In the genomic region with DNA sequence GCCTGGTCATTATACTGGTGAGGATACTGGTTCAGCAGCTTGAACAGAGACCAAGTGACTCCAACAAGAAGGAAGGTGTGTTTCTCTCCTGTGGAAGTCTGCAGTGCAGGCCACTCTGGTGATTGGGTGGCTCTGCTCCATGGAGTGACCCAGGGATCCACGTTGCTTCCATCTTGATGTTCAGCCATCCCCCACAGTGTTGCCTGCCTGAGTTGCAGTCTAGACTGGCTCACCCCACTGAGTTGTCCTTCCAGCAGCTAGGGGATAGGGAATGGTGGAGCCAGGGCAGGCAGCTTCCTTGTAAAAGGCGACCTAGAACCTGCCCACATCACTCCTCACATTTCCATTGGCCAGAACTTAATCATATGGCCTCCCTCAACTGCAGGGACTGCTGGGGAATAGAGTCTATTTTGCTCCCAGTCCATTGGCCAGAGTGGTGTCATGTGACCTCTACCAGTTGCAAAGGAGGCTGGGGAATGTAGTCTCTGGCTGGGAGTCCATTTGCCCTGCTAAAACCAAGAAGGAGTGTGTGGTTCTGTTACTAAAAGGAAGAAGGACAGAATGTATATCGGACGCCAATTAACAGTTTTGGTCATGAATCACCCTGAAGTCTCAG, we compare ENCODE assay signal across 10 cellular contexts. TPM values are rescaled to one million over a fixed set of nuclear protein-coding genes. Genes with fewer than 3 reads are reported as not detected.
DNase-seq lines count a peak whose midpoint lies in the region; ATAC-seq and TF ChIP-seq lines count a peak whose summit lies in the region.
"Had no signal": no experiment of that assay in that cellular context is flagged by ENCODE, and none has a peak within 500 bp of the region (broad histone marks: within the 10 kb centered on the region; RNA-seq: fewer than 3 reads in every experiment).

No MANE protein-coding gene starts in this region.

- DNase-seq in NCI-H748 (lab: John Stamatoyannopoulos, UW; ENCODE audit: unreplicated experiment), result peak; percentile 6
- no peak for DNase-seq in NCI-H748 treated with DMSO at 0.1 percent for 48 hours (lab: John Stamatoyannopoulos, UW)
- DNase-seq in HuH-7.5 (ENCODE audit: low spot score), result peak; percentile 54
- no peak for DNase-seq in activated CD8-positive, alpha-beta T cell treated with anti-CD3 and anti-CD28 coated beads, Interleukin-2, amount 10 ng/mL, durations not matched to agents 7 days and 5 days
- peak; percentile 72 for DNase-seq in mesendoderm
- DNase-seq in left ventricle myocardium superior, result no peak
- DNase-seq in lower leg skin (ENCODE audit: low spot score in 2 of 2), result no peak
- DNase-seq: amygdala had no signal

- no peaks in the 10 kb centered on the region for H3K27me3 Mint-ChIP-seq in activated CD8-positive, alpha-beta T cell treated with anti-CD3 and anti-CD28 coated beads, Interleukin-2, amount 10 ng/mL, durations not matched to agents 7 days and 5 days (ENCODE audit: low read depth)

- H3K4me1 ChIP-seq in mesendoderm (ENCODE audit: control insufficient read depth, low read depth, low read length), result no peaks in the 10 kb centered on the region
- H3K4me1 ChIP-seq: right atrium auricular region had no signal

- H3K36me3 ChIP-seq in mesendoderm (ENCODE audit: control insufficient read depth, insufficient read depth, low read length), result no peaks in the 10 kb centered on the region

- no peak overlapping the region for H2BK15ac ChIP-seq in mesendoderm (replicated peaks; ENCODE audit: low read depth)

- H2BK120ac ChIP-seq in mesendoderm (ENCODE audit: low read depth, low read length), result no peak overlapping the region

- H3K9me3 Mint-ChIP-seq in activated CD8-positive, alpha-beta T cell treated with anti-CD3 and anti-CD28 coated beads, Interleukin-2, amount 10 ng/mL, durations not matched to agents 7 days and 5 days (ENCODE audit: insufficient read depth), result no peaks in the 10 kb centered on the region

- no peak overlapping the region for H3K4me3 Mint-ChIP-seq in activated CD8-positive, alpha-beta T cell treated with anti-CD3 and anti-CD28 coated beads, Interleukin-2, amount 10 ng/mL, durations not matched to agents 7 days and 5 days

- H4K5ac ChIP-seq in mesendoderm (ENCODE audit: low read length), result no peak overlapping the region

- H3K27ac Mint-ChIP-seq in activated CD8-positive, alpha-beta T cell treated with anti-CD3 and anti-CD28 coated beads, Interleukin-2, amount 10 ng/mL, durations not matched to agents 7 days and 5 days, result no peak overlapping the region

- no peak overlapping the region for H2AK5ac ChIP-seq in mesendoderm (ENCODE audit: low read length)

- POLR2A ChIA-PET in activated CD8-positive, alpha-beta T cell treated with anti-CD3 and anti-CD28 coated beads, Interleukin-2, amount 10 ng/mL, durations not matched to agents 7 days and 5 days (lab: Charles Lee), result no interaction called here

- no peak overlapping the region for H3K4ac ChIP-seq in mesendoderm (ENCODE audit: low read depth, low read length)

- no peaks in the 10 kb centered on the region for H3K79me1 ChIP-seq in mesendoderm (ENCODE audit: low read length)

- peak; percentile 35 for ATAC-seq in activated CD8-positive, alpha-beta T cell treated with anti-CD3 and anti-CD28 coated beads, Interleukin-2, amount 10 ng/mL, durations not matched to agents 7 days and 5 days
- ATAC-seq in left ventricle myocardium superior, result no peak
- no peak for ATAC-seq in GM21717 (IDR thresholded peaks at IDR 0.05; ENCODE audit: unreplicated experiment)

- CTCF ChIA-PET in activated CD8-positive, alpha-beta T cell treated with anti-CD3 and anti-CD28 coated beads, Interleukin-2, amount 10 ng/mL, durations not matched to agents 7 days and 5 days (lab: Charles Lee), result no interaction called here

- no peak overlapping the region for H3K9ac ChIP-seq in mesendoderm (ENCODE audit: low read length)

- peaks cover 73% of the 10 kb centered on the region for H3K36me3 Mint-ChIP-seq in activated CD8-positive, alpha-beta T cell treated with anti-CD3 and anti-CD28 coated beads, Interleukin-2, amount 10 ng/mL, durations not matched to agents 7 days and 5 days (ENCODE audit: low read depth)

- H2BK5ac ChIP-seq in mesendoderm (ENCODE audit: low read length), result no peak overlapping the region

- intact Hi-C loops in left ventricle myocardium superior (cut with micrococcal nuclease) (no loop called here), lower leg skin (cut with DNase I; ENCODE audit: low total_unique reads) (no loop called here)

- no peak overlapping the region for H3K56ac ChIP-seq in mesendoderm (ENCODE audit: low read length)

- no peak overlapping the region for H3K4me3 ChIP-seq in mesendoderm (ENCODE audit: low read length)
- H3K4me3 ChIP-seq in lower leg skin (ENCODE audit: low read depth, poor library complexity, severe bottlenecking), result no peak overlapping the region
- H3K4me3 ChIP-seq: right atrium auricular region had no signal

- H3K4me1 Mint-ChIP-seq in activated CD8-positive, alpha-beta T cell treated with anti-CD3 and anti-CD28 coated beads, Interleukin-2, amount 10 ng/mL, durations not matched to agents 7 days and 5 days (ENCODE audit: low read depth), result no peaks in the 10 kb centered on the region

- no peaks in the 10 kb centered on the region for H3K27me3 ChIP-seq in mesendoderm (ENCODE audit: insufficient read depth, low read length, poor library complexity)
- H3K27me3 ChIP-seq: right atrium auricular region had no signal

- H3K27ac ChIP-seq in mesendoderm (ENCODE audit: low read depth, low read length), result no peak overlapping the region
- H3K27ac ChIP-seq: right atrium auricular region had no signal

- H3K23ac ChIP-seq in mesendoderm (ENCODE audit: low read length), result no peak overlapping the region

- no peak overlapping the region for H3K4me2 ChIP-seq in mesendoderm (ENCODE audit: low read length)

- no peak for TF ChIP-seq POLR2A in lower leg skin (IDR thresholded peaks at IDR 0.05)

- WGBS in mesendoderm (ENCODE audit: extremely low coverage, insufficient coverage, low lambda C conversion rate), result no CpG with 5 or more reads among the region's 4 CpGs
- WGBS in lower leg skin, 2 donors, result 92 to 98% methylated on average over 4 of the region's 4 CpGs

- no peak overlapping the region for H4K8ac ChIP-seq in mesendoderm (ENCODE audit: low read depth, low read length)

- H3K18ac ChIP-seq in mesendoderm (ENCODE audit: low read length), result no peak overlapping the region

- H3K79me2 ChIP-seq in mesendoderm (ENCODE audit: control insufficient read depth, insufficient read depth, low read length), result no peaks in the 10 kb centered on the region

- TF ChIP-seq CTCF in lower leg skin (IDR thresholded peaks at IDR 0.05), result no peak

RNA-seq across cellular contexts. Expression of gene MAN2B2, which starts 8.0 kb away (rescaled TPM):
- 10 to 100 TPM; 27.6 to 29.1 TPM for total RNA-seq in activated CD8-positive, alpha-beta T cell treated with anti-CD3 and anti-CD28 coated beads, Interleukin-2, amount 10 ng/mL, durations not matched to agents 7 days and 5 days
- polyA plus RNA-seq in mesendoderm (2013, experiment 1 of 2), result 1.3 TPM
- 1.3 TPM for polyA plus RNA-seq in mesendoderm (2013, experiment 2 of 2)
- 17.7 TPM for total RNA-seq in left ventricle myocardium superior
- total RNA-seq in lower leg skin, result 10 to 100 TPM; 14.1 to 33.7 (median 27.0) TPM

RNA-seq across cellular contexts. Expression of gene MRFAP1, which starts 57.5 kb away (rescaled TPM):
- total RNA-seq in activated CD8-positive, alpha-beta T cell treated with anti-CD3 and anti-CD28 coated beads, Interleukin-2, amount 10 ng/mL, durations not matched to agents 7 days and 5 days, result 100 to 1,000 TPM; 105 TPM
- 311 TPM for polyA plus RNA-seq in mesendoderm (2013, experiment 1 of 2)
- 301 TPM for polyA plus RNA-seq in mesendoderm (2013, experiment 2 of 2)
- total RNA-seq in left ventricle myocardium superior (226 TPM), lower leg skin (100 to 1,000 TPM; 136 to 234 (median 170) TPM)

Comparison
In these comparisons a context has a peak if more than half of its experiments do, and no peak if none do; other contexts are left out.
1. DNase-seq: peak in NCI-H748 (single experiment), HuH-7.5 (single experiment) and mesendoderm (single experiment); none in NCI-H748 treated with DMSO at 0.1 percent for 48 hours (single experiment), activated CD8-positive, alpha-beta T cell treated with anti-CD3 and anti-CD28 coated beads, Interleukin-2, amount 10 ng/mL, durations not matched to agents 7 days and 5 days (single experiment), left ventricle myocardium superior (single experiment) and lower leg skin (0 of 2).